Comparison of ENCODE assay signal across 14 cellular contexts in genomic region chr4:150283689-150284088, GRCh38.
DNase-seq lines count a peak whose midpoint lies in the region; ATAC-seq, FAIRE-seq and TF ChIP-seq lines count a peak whose summit lies in the region.
"Had no signal": no experiment of that assay in that cellular context is flagged by ENCODE, and none has a peak within 500 bp of the region (broad histone marks: within the 10 kb centered on the region; RNA-seq: fewer than 3 reads in every experiment).

No MANE protein-coding gene starts in this region.

- H3K4me1 Mint-ChIP-seq in activated naive CD8-positive, alpha-beta T cell treated with anti-CD3 and anti-CD28 coated beads for 36 hours, result peaks cover 4% of the 10 kb centered on the region
- H3K4me1 Mint-ChIP-seq in activated CD4-positive, alpha-beta memory T cell treated with anti-CD3 and anti-CD28 coated beads for 36 hours (ENCODE audit: low read depth), result no peaks in the 10 kb centered on the region

- H3K4me3 Mint-ChIP-seq in activated naive CD8-positive, alpha-beta T cell treated with anti-CD3 and anti-CD28 coated beads for 36 hours, result no peak overlapping the region
- H3K4me3 Mint-ChIP-seq in activated CD4-positive, alpha-beta memory T cell treated with anti-CD3 and anti-CD28 coated beads for 36 hours, result no peak overlapping the region

- intact Hi-C loops in activated CD4-positive, alpha-beta memory T cell treated with anti-CD3 and anti-CD28 coated beads for 36 hours (cut with micrococcal nuclease), result no loop called here

- no peak overlapping the region for H3K27ac Mint-ChIP-seq in activated naive CD8-positive, alpha-beta T cell treated with anti-CD3 and anti-CD28 coated beads for 36 hours
- H3K27ac Mint-ChIP-seq in activated CD4-positive, alpha-beta memory T cell treated with anti-CD3 and anti-CD28 coated beads for 36 hours, result no peak overlapping the region

- ATAC-seq in HG03457 (IDR thresholded peaks at IDR 0.05; ENCODE audit: unreplicated experiment), result no peak

- POLR2A ChIA-PET in activated CD4-positive, alpha-beta memory T cell treated with anti-CD3 and anti-CD28 coated beads for 36 hours (lab: Charles Lee), result no interaction called here

- FAIRE-seq in HTR-8/SVneo (lab: Jason Lieb, UNC), result peak; percentile 66
- FAIRE-seq: frontal cortex, kidney had no signal

- H3K36me3 Mint-ChIP-seq in activated naive CD8-positive, alpha-beta T cell treated with anti-CD3 and anti-CD28 coated beads for 36 hours, result peaks cover 53% of the 10 kb centered on the region
- H3K36me3 Mint-ChIP-seq in activated CD4-positive, alpha-beta memory T cell treated with anti-CD3 and anti-CD28 coated beads for 36 hours, result peaks cover 54% of the 10 kb centered on the region

- DNase-seq in AG10803 (ENCODE audit: low read depth), result peak; percentile 97
- peak; percentile 49 for DNase-seq in HTR-8/SVneo (ENCODE audit: insufficient read length, low spot score)
- peak; percentile 92 for DNase-seq in brain pericyte (ENCODE audit: low read depth, low spot score)
- DNase-seq in myocyte (ENCODE audit: low read depth), result peak; percentile 69
- DNase-seq in activated naive CD8-positive, alpha-beta T cell treated with anti-CD3 and anti-CD28 coated beads for 36 hours, result no peak
- DNase-seq in CD1c-positive myeloid dendritic cell (ENCODE audit: extremely low spot score), result no peak
- no peak for DNase-seq in activated CD4-positive, alpha-beta memory T cell treated with anti-CD3 and anti-CD28 coated beads for 36 hours
- DNase-seq: activated CD4-positive, alpha-beta T cell treated with anti-CD3 and anti-CD28 coated beads, Interleukin-2, amount 50 U/mL, for 1 hour; kidney; stimulated activated CD4-positive, alpha-beta T cell treated with anti-CD3 and anti-CD28 coated beads, Interleukin-4, amount 100 ng/mL, for 24 hours; stimulated activated naive CD4-positive, alpha-beta T cell had no signal

- no peaks in the 10 kb centered on the region for H3K27me3 Mint-ChIP-seq in activated naive CD8-positive, alpha-beta T cell treated with anti-CD3 and anti-CD28 coated beads for 36 hours
- no peaks in the 10 kb centered on the region for H3K27me3 Mint-ChIP-seq in activated CD4-positive, alpha-beta memory T cell treated with anti-CD3 and anti-CD28 coated beads for 36 hours

- H3K9me3 Mint-ChIP-seq in activated naive CD8-positive, alpha-beta T cell treated with anti-CD3 and anti-CD28 coated beads for 36 hours, result no peaks in the 10 kb centered on the region
- H3K9me3 Mint-ChIP-seq in activated CD4-positive, alpha-beta memory T cell treated with anti-CD3 and anti-CD28 coated beads for 36 hours, result no peaks in the 10 kb centered on the region

- CTCF ChIA-PET in activated CD4-positive, alpha-beta memory T cell treated with anti-CD3 and anti-CD28 coated beads for 36 hours (lab: Charles Lee), result interaction anchor here (0.6 kb wide), 1 partner anchor 535 kb away, joined by 3 read pairs; no protein-coding TSS in a partner anchor

- peak overlapping the region; percentile 2 for H3K4me3 ChIP-seq in AG10803 (ENCODE audit: low read length)
- H3K4me3 ChIP-seq: coronary artery had no signal

- TF ChIP-seq CTCF in AG10803 (conservative IDR thresholded peaks at IDR 0.05; ENCODE audit: low read length), result no peak

Comparison
In these comparisons a context has a peak if more than half of its experiments do, and no peak if none do; other contexts are left out.
1. DNase-seq: peak in AG10803 (single experiment), HTR-8/SVneo (single experiment), brain pericyte (single experiment) and myocyte (single experiment); none in activated naive CD8-positive, alpha-beta T cell treated with anti-CD3 and anti-CD28 coated beads for 36 hours (single experiment), CD1c-positive myeloid dendritic cell (single experiment) and activated CD4-positive, alpha-beta memory T cell treated with anti-CD3 and anti-CD28 coated beads for 36 hours (single experiment).